Comparison of ENCODE assay signal across 7 cellular contexts in the genomic region with DNA sequence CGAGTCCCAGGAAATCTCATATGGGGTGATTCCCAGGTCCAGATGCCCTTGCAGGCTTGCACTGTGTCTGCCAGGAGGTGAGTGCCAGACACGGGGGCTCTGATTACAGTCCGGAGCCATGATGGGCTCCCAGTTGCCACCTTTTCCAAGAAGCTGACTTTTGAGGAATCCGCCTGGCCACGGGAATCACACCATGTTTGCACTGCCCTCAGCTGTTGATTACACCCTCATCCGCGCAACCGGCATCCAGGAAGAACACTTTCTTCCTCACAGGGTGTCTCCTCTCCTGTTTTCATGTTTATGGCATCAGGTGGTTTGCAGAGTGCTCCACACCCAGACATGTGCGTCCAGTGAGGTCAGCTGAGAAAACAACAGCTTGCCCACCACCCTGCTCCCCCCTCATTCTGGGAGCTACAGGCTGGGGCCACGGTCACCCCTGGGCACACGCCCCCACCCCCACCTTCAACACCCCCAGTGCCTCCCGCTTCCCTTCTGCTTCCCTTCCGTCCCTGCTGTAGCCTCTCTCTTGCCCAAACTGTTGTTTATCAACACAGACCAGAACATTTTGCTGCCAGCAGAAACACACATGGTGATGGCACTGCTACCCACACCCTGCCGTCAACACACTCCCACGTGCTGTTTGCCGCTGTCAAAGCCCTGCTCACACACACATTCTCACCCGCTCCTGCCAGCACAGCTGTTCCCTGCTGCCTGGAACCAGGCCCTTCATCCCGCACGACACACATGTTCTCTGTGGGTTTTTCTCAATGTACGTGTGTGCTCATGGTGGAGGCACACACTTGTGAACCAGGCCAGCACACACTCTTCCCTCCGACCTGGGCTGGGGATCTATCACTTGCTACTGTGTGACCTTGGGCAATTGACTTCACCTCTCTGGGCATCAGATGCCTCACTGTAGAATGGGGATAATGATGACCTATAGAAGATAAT. TPM values are rescaled to one million over a fixed set of nuclear protein-coding genes. Genes with fewer than 3 reads are reported as not detected.
DNase-seq lines count a peak whose midpoint lies in the region; ATAC-seq and TF ChIP-seq lines count a peak whose summit lies in the region.

No MANE protein-coding gene starts in this region.

- no peak for ATAC-seq in GM21367 (IDR thresholded peaks at IDR 0.05; ENCODE audit: unreplicated experiment)

- H3K4me3 ChIP-seq in spleen: no peak overlapping the region

- 53 to 70% (median 64%) methylated on average over 19 to 21 of the region's 21 CpGs for WGBS in spleen, 5 donors

- no peaks in the 10 kb centered on the region for H3K36me3 Mint-ChIP-seq in IgD-negative memory B cell
- no peaks in the 10 kb centered on the region for H3K36me3 Mint-ChIP-seq in activated naive CD8-positive, alpha-beta T cell

- peak overlapping the region in 2 of 4 donors; percentile 33 to 65 for H3K4me3 Mint-ChIP-seq in IgD-negative memory B cell
- peak overlapping the region; percentile 15 for H3K4me3 Mint-ChIP-seq in activated naive CD8-positive, alpha-beta T cell

- DNase-seq in hippocampal formation (lab: John Stamatoyannopoulos, UW): peak; percentile 68 to 82
- peak; percentile 77 for DNase-seq in spleen
- no peak for DNase-seq in GM19238 (ENCODE audit: insufficient read length, low spot score)
- DNase-seq in cerebellar nuclear complex (lab: John Stamatoyannopoulos, UW): no peak

- no peaks in the 10 kb centered on the region for H3K9me3 ChIP-seq in spleen

- peaks cover 12 to 21% (median 19%) of the 10 kb centered on the region in 3 donors for H3K4me1 Mint-ChIP-seq in IgD-negative memory B cell
- H3K4me1 Mint-ChIP-seq in activated naive CD8-positive, alpha-beta T cell (ENCODE audit: low read depth): peaks cover 60% of the 10 kb centered on the region

- no peaks in the 10 kb centered on the region for H3K27me3 ChIP-seq in spleen (replicated peaks in 1 of 7)

- TF ChIP-seq POLR2A in spleen (IDR thresholded peaks at IDR 0.05): no peak

- H3K36me3 ChIP-seq in spleen: no peaks in the 10 kb centered on the region

- peak overlapping the region in 5 of 8 donors; percentile 28 to 74 (median 70) for H3K27ac ChIP-seq in spleen

- no peaks in the 10 kb centered on the region for H3K27me3 Mint-ChIP-seq in IgD-negative memory B cell
- no peaks in the 10 kb centered on the region for H3K27me3 Mint-ChIP-seq in activated naive CD8-positive, alpha-beta T cell

- H3K9me3 Mint-ChIP-seq in IgD-negative memory B cell: no peaks in the 10 kb centered on the region
- H3K9me3 Mint-ChIP-seq in activated naive CD8-positive, alpha-beta T cell (ENCODE audit: low read depth): no peaks in the 10 kb centered on the region

- H3K27ac Mint-ChIP-seq in IgD-negative memory B cell: peak overlapping the region in 2 of 3 donors; percentile 12 to 62
- peak overlapping the region; percentile 86 for H3K27ac Mint-ChIP-seq in activated naive CD8-positive, alpha-beta T cell

- H3K4me1 ChIP-seq in spleen: peaks cover 36 to 89% (median 71%) of the 10 kb centered on the region in 6 donors

- intact Hi-C loops in spleen (cut with DNase I; ENCODE audit: low total_unique reads): no loop called here

- TF ChIP-seq CTCF in spleen (IDR thresholded peaks at IDR 0.05 in 8 of 11, conservative IDR thresholded peaks at IDR 0.05 in 3 of 11): no peak

RNA-seq across cellular contexts. Expression of a gene that starts 35.8 kb away (rescaled TPM):
- 79.9 TPM for polyA plus RNA-seq in IgD-negative memory B cell
- 100 to 1,000 TPM; 103 to 308 (median 249) TPM for total RNA-seq in spleen
- polyA plus RNA-seq in spleen: 100 to 1,000 TPM in 2 of 3 donors, 10 to 100 TPM in 1; 99.3 to 247 (median 209) TPM

RNA-seq across cellular contexts. Expression of a gene that starts 45.2 kb away (rescaled TPM):
- 27.6 TPM for polyA plus RNA-seq in IgD-negative memory B cell
- 10 to 100 TPM; 32.7 to 55.4 (median 41.6) TPM for total RNA-seq in spleen
- polyA plus RNA-seq in spleen: 10 to 100 TPM; 13.6 to 16.5 (median 14.3) TPM

Comparison
In these comparisons a context has a peak if more than half of its experiments do, and no peak if none do; other contexts are left out.
1. DNase-seq: peak in hippocampal formation (2 of 2) and spleen (single experiment); none in GM19238 (single experiment) and cerebellar nuclear complex (0 of 2).